Comparison of ENCODE assay signal across 8 cellular contexts in genomic region chrX:49309401-49309981, GRCh38. TPM values are rescaled to one million over a fixed set of nuclear protein-coding genes. Genes with fewer than 3 reads are reported as not detected.
DNase-seq lines count a peak whose midpoint lies in the region; ATAC-seq and TF ChIP-seq lines count a peak whose summit lies in the region.

No MANE protein-coding gene starts in this region.

- no peaks in the 10 kb centered on the region for H3K9me3 Mint-ChIP-seq in Caco-2 (ENCODE audit: unreplicated experiment)

- CTCF ChIA-PET in Caco-2 (lab: Charles Lee) = no interaction called here

- H3K79me2 ChIP-seq in fibroblast of lung (ENCODE audit: control insufficient read depth, insufficient read depth, low read length) = no peaks in the 10 kb centered on the region

- H3K9ac ChIP-seq in fibroblast of lung (ENCODE audit: insufficient read depth, low read length) = no peak overlapping the region

- H3K9me3 ChIP-seq in Caco-2 (no peaks in the 10 kb centered on the region), SJCRH30 (replicated peaks) (no peaks in the 10 kb centered on the region), fibroblast of lung (ENCODE audit: control insufficient read depth, insufficient read depth, low read depth, low read length) (no peaks in the 10 kb centered on the region), neuron (ENCODE audit: low read length) (no peaks in the 10 kb centered on the region)

- H3K4me1 ChIP-seq in Caco-2 = no peaks in the 10 kb centered on the region; the same call in 1 of the 2 replicates
- no peaks in the 10 kb centered on the region for H3K4me1 ChIP-seq in SJCRH30
- H3K4me1 ChIP-seq in fibroblast of lung (ENCODE audit: control insufficient read depth, extremely low read depth, insufficient read depth, low read length) = peaks cover 3% of the 10 kb centered on the region
- peaks cover 3% of the 10 kb centered on the region for H3K4me1 ChIP-seq in neuron (ENCODE audit: insufficient read depth, low read length)

- H3K4me3 Mint-ChIP-seq in Caco-2 (ENCODE audit: unreplicated experiment) = peak overlapping the region; percentile 64

- POLR2A ChIA-PET in Caco-2 (lab: Charles Lee) = no interaction called here

- ATAC-seq in GM18873 (IDR thresholded peaks at IDR 0.05; ENCODE audit: low FRiP score, unreplicated experiment) (no peak), GM19395 (IDR thresholded peaks at IDR 0.05; ENCODE audit: unreplicated experiment) (no peak)

- H3K36me3 ChIP-seq in Caco-2 (ENCODE audit: control insufficient read depth, insufficient read depth, low read length) = no peaks in the 10 kb centered on the region
- no peaks in the 10 kb centered on the region for H3K36me3 ChIP-seq in SJCRH30
- H3K36me3 ChIP-seq in fibroblast of lung (ENCODE audit: control insufficient read depth, insufficient read depth, low read length) = no peaks in the 10 kb centered on the region
- H3K36me3 ChIP-seq in neuron (ENCODE audit: insufficient read depth, low read length) = no peaks in the 10 kb centered on the region

- no peaks in the 10 kb centered on the region for H4K20me1 ChIP-seq in fibroblast of lung (ENCODE audit: control insufficient read depth, extremely low read depth, insufficient read depth, low read length)

- peaks cover 23% of the 10 kb centered on the region for H3K4me1 Mint-ChIP-seq in Caco-2 (ENCODE audit: low read depth, unreplicated experiment)

- H3K27me3 Mint-ChIP-seq in Caco-2 (ENCODE audit: insufficient read depth, unreplicated experiment) = no peaks in the 10 kb centered on the region

- DNase-seq in Caco-2 (peak in 1 of 2 experiments; percentile 10), SJCRH30 (no peak), fibroblast of lung (ENCODE audit: low read depth in 2 of 2) (peak; percentile 13 to 50), GM10266 (ENCODE audit: extremely low spot score) (no peak), germinal center (ENCODE audit: low spot score) (no peak)

- H3K36me3 Mint-ChIP-seq in Caco-2 (ENCODE audit: insufficient read depth, unreplicated experiment) = peaks cover 14% of the 10 kb centered on the region

- intact Hi-C loops in Caco-2 (cut with micrococcal nuclease; ENCODE audit: unreplicated experiment) = no loop called here

- no TSS peak for BruUV-seq in Caco-2 (replicated peaks; lab: Mats Ljungman, UMichigan)

- TF ChIP-seq CTCF in Caco-2 (IDR thresholded peaks at IDR 0.05; ENCODE audit: insufficient read depth in 1 of 2, low read depth in 1 of 2, low read length in 1 of 2, severe bottlenecking in 1 of 2, unreplicated experiment in 1 of 2) (no peak), fibroblast of lung (conservative IDR thresholded peaks at IDR 0.05 in 1 of 2, IDR thresholded peaks at IDR 0.05 in 1 of 2; ENCODE audit: low read depth in 1 of 2, low read length in 2 of 2) (no peak), GM10266 (IDR thresholded peaks at IDR 0.05; ENCODE audit: control insufficient read depth, insufficient read depth, low read depth, missing control alignments) (no peak)

- H3K27me3 ChIP-seq in Caco-2 (replicated peaks; ENCODE audit: control insufficient read depth, insufficient read depth, low read length) = no peaks in the 10 kb centered on the region
- H3K27me3 ChIP-seq in SJCRH30 = no peaks in the 10 kb centered on the region
- no peaks in the 10 kb centered on the region for H3K27me3 ChIP-seq in fibroblast of lung (ENCODE audit: control insufficient read depth, insufficient read depth, low read length)
- H3K27me3 ChIP-seq in neuron (ENCODE audit: insufficient read depth, low read length) = no peaks in the 10 kb centered on the region

- H3K4me2 ChIP-seq in fibroblast of lung (ENCODE audit: extremely low read depth, insufficient read depth, low read length) = peak overlapping the region; percentile 64

- H2AFZ ChIP-seq in fibroblast of lung (ENCODE audit: low read length) (peak overlapping the region; percentile 80), neuron (ENCODE audit: low read depth, low read length) (peak overlapping the region; percentile 37)

- H3K27ac ChIP-seq in SJCRH30 = no peak overlapping the region
- peak overlapping the region; percentile 43 for H3K27ac ChIP-seq in fibroblast of lung (ENCODE audit: insufficient read depth, low read length)

- peak overlapping the region; percentile 79 for H3K27ac Mint-ChIP-seq in Caco-2 (ENCODE audit: unreplicated experiment)

- H3K4me3 ChIP-seq in Caco-2 (ENCODE audit: low read depth, low read length) (no peak overlapping the region), SJCRH30 (peak overlapping the region; percentile 10; the same call in 1 of the 2 replicates), fibroblast of lung (replicated peaks in 1 of 4; ENCODE audit: control extremely low read depth in 1 of 4, insufficient read depth in 1 of 4, low read depth in 3 of 4, low read length in 4 of 4) (peak overlapping the region; percentile 17 to 54 (median 33)), neuron (ENCODE audit: low read length) (peak overlapping the region; percentile 11)

RNA-seq across cellular contexts. Expression of gene GAGE10, which starts 6.0 kb away (rescaled TPM):
- total RNA-seq in Caco-2 (2022) (not detected in 2 replicates), fibroblast of lung (not detected in 2 replicates)
- total RNA-seq in SJCRH30 (2014; rRNA removed; shearing (Covaris generic)) = not detected in 2 replicates
- polyA plus RNA-seq in fibroblast of lung = not detected in 2 replicates
- polyA plus RNA-seq in fibroblast of lung (2012) = not detected in 2 replicates
- not detected in 2 replicates for polyA minus RNA-seq in fibroblast of lung (ENCODE audit: low replicate concordance)

RNA-seq across cellular contexts. Expression of gene GAGE12J, which starts 12.3 kb away (rescaled TPM):
- total RNA-seq in Caco-2 (2022) (not detected in 2 replicates), fibroblast of lung (not detected in 2 replicates)
- not detected in 2 replicates for total RNA-seq in SJCRH30 (2014; rRNA removed; shearing (Covaris generic))
- polyA plus RNA-seq in fibroblast of lung = not detected in 2 replicates
- not detected in 2 replicates for polyA plus RNA-seq in fibroblast of lung (2012)
- not detected in 2 replicates for polyA minus RNA-seq in fibroblast of lung (ENCODE audit: low replicate concordance)

RNA-seq across cellular contexts. Expression of gene GAGE13, which starts 21.9 kb away (rescaled TPM):
- not detected in 2 replicates for total RNA-seq in Caco-2 (2022)
- total RNA-seq in SJCRH30 (2014; rRNA removed; shearing (Covaris generic)) = not detected in 2 replicates
- total RNA-seq in fibroblast of lung = not detected in 2 replicates
- polyA plus RNA-seq in fibroblast of lung = not detected in 2 replicates
- not detected in 2 replicates for polyA plus RNA-seq in fibroblast of lung (2012)
- polyA minus RNA-seq in fibroblast of lung (ENCODE audit: low replicate concordance) = not detected in 2 replicates

RNA-seq across cellular contexts. Expression of gene PPP1R3F, which starts 39.9 kb away (rescaled TPM):
- total RNA-seq in Caco-2 (2022) (3.9 and 4.3 TPM in 2 replicates), fibroblast of lung (6.8 and 10.8 TPM in 2 replicates)
- total RNA-seq in SJCRH30 (2014; rRNA removed; shearing (Covaris generic)) = 1.6 and 1.9 TPM in 2 replicates
- 0.93 and 0.95 TPM in 2 replicates for polyA plus RNA-seq in fibroblast of lung
- polyA plus RNA-seq in fibroblast of lung (2012) = 1.4 and 1.5 TPM in 2 replicates
- 0.19 and 0.86 TPM in 2 replicates for polyA minus RNA-seq in fibroblast of lung (ENCODE audit: low replicate concordance)

RNA-seq across cellular contexts. Expression of gene FOXP3, which starts 45.0 kb away (rescaled TPM):
- total RNA-seq in Caco-2 (2022) = 0.84 and 0.88 TPM in 2 replicates
- not detected in 2 replicates for total RNA-seq in SJCRH30 (2014; rRNA removed; shearing (Covaris generic))
- total RNA-seq in fibroblast of lung = under 0.01 TPM in 1 of 2 replicates, not detected in the other
- 0.03 TPM in 1 of 2 replicates, not detected in the other for polyA plus RNA-seq in fibroblast of lung
- 0.14 TPM in 1 of 2 replicates, not detected in the other for polyA plus RNA-seq in fibroblast of lung (2012)
- polyA minus RNA-seq in fibroblast of lung (ENCODE audit: low replicate concordance) = not detected in 2 replicates

Comparison
In these comparisons a context has a peak if more than half of its experiments do, and no peak if none do; other contexts are left out.
1. DNase-seq: peak in fibroblast of lung (2 of 2); none in SJCRH30 (0 of 2), GM10266 (single experiment) and germinal center (single experiment).